ENCODE assay signal across 8 cellular contexts in the genomic region with DNA sequence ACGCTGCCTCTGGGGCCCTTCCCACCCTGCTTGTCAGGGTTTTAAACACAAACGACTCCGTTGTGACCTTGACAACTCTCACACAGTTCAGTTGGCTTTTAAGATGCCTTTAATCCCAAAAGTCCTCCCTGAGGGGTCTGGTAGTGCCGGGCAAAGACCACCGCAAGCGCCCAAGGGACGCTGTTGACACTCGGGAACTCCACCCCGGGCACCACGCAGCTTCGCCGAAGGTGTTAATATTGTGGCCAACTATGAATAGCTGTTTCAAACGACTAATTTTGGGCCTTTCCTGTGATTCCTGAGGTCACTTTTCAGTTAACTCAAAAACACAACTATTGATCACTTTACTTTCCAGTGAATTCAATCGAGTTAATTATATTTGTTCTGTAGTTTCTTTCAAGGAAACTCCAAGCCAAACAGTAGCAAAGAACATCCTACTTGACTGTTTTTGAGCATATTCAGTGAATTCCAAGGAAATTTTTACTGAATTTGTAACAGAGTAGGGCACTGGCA. TPM values are rescaled to one million over a fixed set of nuclear protein-coding genes. Genes with fewer than 3 reads are reported as not detected.
A peak's percentile ranks its signal among the peaks of the same experiment; 100 is the strongest.
DNase-seq lines count a peak whose midpoint lies in the region; ATAC-seq, FAIRE-seq and TF ChIP-seq lines count a peak whose summit lies in the region.

No MANE protein-coding gene starts in this region.

- H3K4me3 ChIP-seq in breast epithelium: peak overlapping the region; percentile 91 to 97 (median 93)
- H3K4me3 ChIP-seq in upper lobe of left lung: peak overlapping the region; percentile 86 to 93 (median 88)

- TF ChIP-seq CTCF in breast epithelium (IDR thresholded peaks at IDR 0.05) (no peak), upper lobe of left lung (IDR thresholded peaks at IDR 0.05) (no peak)

- no peaks in the 10 kb centered on the region for H3K9me3 Mint-ChIP-seq in activated naive CD4-positive, alpha-beta T cell treated with anti-CD3 and anti-CD28 coated beads for 36 hours
- no peaks in the 10 kb centered on the region for H3K9me3 Mint-ChIP-seq in memory B cell

- H3K4me3 Mint-ChIP-seq in activated naive CD4-positive, alpha-beta T cell treated with anti-CD3 and anti-CD28 coated beads for 36 hours: peak overlapping the region; percentile 78
- H3K4me3 Mint-ChIP-seq in memory B cell: peak overlapping the region; percentile 79

- peak overlapping the region; percentile 78 for H3K27ac Mint-ChIP-seq in activated naive CD4-positive, alpha-beta T cell treated with anti-CD3 and anti-CD28 coated beads for 36 hours
- H3K27ac Mint-ChIP-seq in memory B cell: peak overlapping the region; percentile 95

- WGBS in upper lobe of left lung, 2 donors: 1 to 3% methylated on average over 13 to 14 of the region's 14 CpGs

- CTCF ChIA-PET in activated naive CD4-positive, alpha-beta T cell treated with anti-CD3 and anti-CD28 coated beads for 36 hours (lab: Charles Lee): interaction anchor here (1.0 to 2.2 kb wide), 2 partner anchors 15 to 146 kb away, joined by 3 to 10 read pairs; no protein-coding TSS in a partner anchor

- H3K4me1 ChIP-seq in breast epithelium (no peaks in the 10 kb centered on the region), upper lobe of left lung (peaks cover 17 to 21% (median 19%) of the 10 kb centered on the region in 4 donors)

- no peaks in the 10 kb centered on the region for H3K27me3 ChIP-seq in breast epithelium
- H3K27me3 ChIP-seq in upper lobe of left lung: no peaks in the 10 kb centered on the region

- no peaks in the 10 kb centered on the region for H3K9me3 ChIP-seq in breast epithelium
- H3K9me3 ChIP-seq in upper lobe of left lung: no peaks in the 10 kb centered on the region

- peak overlapping the region; percentile 99 to 100 for H3K27ac ChIP-seq in breast epithelium
- peak overlapping the region; percentile 96 to 100 (median 98) for H3K27ac ChIP-seq in upper lobe of left lung

- DNase-seq in activated naive CD4-positive, alpha-beta T cell treated with anti-CD3 and anti-CD28 coated beads for 36 hours: no peak
- no peak for DNase-seq in activated naive CD4-positive, alpha-beta T cell treated with anti-CD3 and anti-CD28 coated beads, Interleukin-2, amount 50 U/mL, for 16 hours
- DNase-seq in breast epithelium (ENCODE audit: low spot score in 2 of 2) (no peak), memory B cell (ENCODE audit: low spot score in 2 of 2) (no peak), upper lobe of left lung (no peak), RCC 7860 (ENCODE audit: low spot score) (no peak), urothelium cell line (ENCODE audit: low spot score) (no peak)

- peaks cover 7% of the 10 kb centered on the region for H3K36me3 Mint-ChIP-seq in activated naive CD4-positive, alpha-beta T cell treated with anti-CD3 and anti-CD28 coated beads for 36 hours (ENCODE audit: low read depth)
- peaks cover 2% of the 10 kb centered on the region for H3K36me3 Mint-ChIP-seq in memory B cell

- no peaks in the 10 kb centered on the region for H3K27me3 Mint-ChIP-seq in activated naive CD4-positive, alpha-beta T cell treated with anti-CD3 and anti-CD28 coated beads for 36 hours (ENCODE audit: low read depth)
- no peaks in the 10 kb centered on the region for H3K27me3 Mint-ChIP-seq in memory B cell

- TF ChIP-seq EP300 in upper lobe of left lung (IDR thresholded peaks at IDR 0.05): no peak

- TF ChIP-seq POLR2A in breast epithelium (IDR thresholded peaks at IDR 0.05): no peak
- TF ChIP-seq POLR2A in upper lobe of left lung (IDR thresholded peaks at IDR 0.05): no peak

- FAIRE-seq in RCC 7860 (lab: Jason Lieb, UNC) (no peak), urothelium cell line (lab: Jason Lieb, UNC) (no peak)

- H3K4me1 Mint-ChIP-seq in activated naive CD4-positive, alpha-beta T cell treated with anti-CD3 and anti-CD28 coated beads for 36 hours (ENCODE audit: low read depth): peaks cover 22% of the 10 kb centered on the region
- peaks cover 15% of the 10 kb centered on the region for H3K4me1 Mint-ChIP-seq in memory B cell

- ATAC-seq in memory B cell (ENCODE audit: low read depth): no peak
- ATAC-seq in upper lobe of left lung (ENCODE audit: low FRiP score in 2 of 2): no peak
- no peak for ATAC-seq in HG03025 (IDR thresholded peaks at IDR 0.05; ENCODE audit: low FRiP score, unreplicated experiment)

- H3K36me3 ChIP-seq in breast epithelium: no peaks in the 10 kb centered on the region
- H3K36me3 ChIP-seq in upper lobe of left lung: peaks cover 0 to 14% (median 0%) of the 10 kb centered on the region in 4 donors

- intact Hi-C loops in activated naive CD4-positive, alpha-beta T cell treated with anti-CD3 and anti-CD28 coated beads for 36 hours (cut with micrococcal nuclease): loop anchor here (1.0 kb wide), 1 partner anchor 12 kb away; no protein-coding TSS in a partner anchor
- intact Hi-C loops in breast epithelium (cut with DNase I; ENCODE audit: low total_unique reads): no loop called here

RNA-seq across cellular contexts. Expression of gene ESYT2, which starts 1.0 kb away (rescaled TPM):
- total RNA-seq in activated naive CD4-positive, alpha-beta T cell treated with anti-CD3 and anti-CD28 coated beads for 36 hours: 10 to 100 TPM; 41.7 to 44.3 TPM
- total RNA-seq in breast epithelium (100 to 1,000 TPM in 2 of 3 donors, 10 to 100 TPM in 1; 97.3 to 155 (median 115) TPM), upper lobe of left lung (100 to 1,000 TPM in 2 of 6 donors, 10 to 100 TPM in 4; 60.7 to 115 (median 74.7) TPM)

RNA-seq across cellular contexts. Expression of gene DYNC2I1, which starts 26.1 kb away (rescaled TPM):
- 1 to 10 TPM; 8.0 to 8.5 TPM for total RNA-seq in activated naive CD4-positive, alpha-beta T cell treated with anti-CD3 and anti-CD28 coated beads for 36 hours
- 10 to 100 TPM; 20.5 to 32.8 (median 22.9) TPM for total RNA-seq in breast epithelium
- total RNA-seq in upper lobe of left lung: 10 to 100 TPM; 17.7 to 61.8 (median 27.3) TPM
